Comparison of ENCODE assay signal across 16 cellular contexts in the genomic region with DNA sequence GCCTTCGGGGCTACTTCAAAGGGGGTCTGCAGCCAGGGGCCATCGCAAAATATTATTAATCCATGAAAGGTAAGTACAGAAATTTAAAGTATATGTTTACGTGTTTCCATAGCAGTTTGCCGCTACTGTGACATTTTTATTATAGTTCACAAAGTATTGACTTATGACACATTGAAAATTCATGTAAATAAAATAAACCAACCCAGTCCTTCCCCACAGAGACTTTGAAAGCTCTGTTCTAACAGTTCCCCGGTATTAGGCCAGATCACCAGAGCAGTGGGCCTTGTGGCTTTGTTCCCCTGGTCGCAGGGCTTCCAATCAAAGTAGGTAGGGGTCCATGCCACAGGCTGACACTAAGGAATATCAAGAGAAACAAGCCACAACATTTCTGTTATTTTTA. TPM values are rescaled to one million over a fixed set of nuclear protein-coding genes. Genes with fewer than 3 reads are reported as not detected.
DNase-seq lines count a peak whose midpoint lies in the region; ATAC-seq and TF ChIP-seq lines count a peak whose summit lies in the region.
"Had no signal": no experiment of that assay in that cellular context is flagged by ENCODE, and none has a peak within 500 bp of the region (broad histone marks: within the 10 kb centered on the region; RNA-seq: fewer than 3 reads in every experiment).

No MANE protein-coding gene starts in this region.

- no peak overlapping the region for H3K4me3 Mint-ChIP-seq in endothelial cell (ENCODE audit: unreplicated experiment)
- H3K4me3 Mint-ChIP-seq in activated CD8-positive, alpha-beta memory T cell treated with anti-CD3 and anti-CD28 coated beads, Interleukin-2, amount 10 ng/mL, durations not matched to agents 7 days and 5 days: no peak overlapping the region
- H3K4me3 Mint-ChIP-seq: CD8-positive, alpha-beta memory T cell; GM23338 had no signal

- H4K91ac ChIP-seq in IMR-90 (ENCODE audit: insufficient read depth, low read depth, low read length): peak overlapping the region; percentile 72; the same call in 1 of the 2 replicates

- peak overlapping the region; percentile 17 for H2AK9ac ChIP-seq in IMR-90 (replicated peaks; ENCODE audit: low read depth, low read length, poor library complexity)

- in situ Hi-C loops in IMR-90 (cut with MboI; ENCODE audit: low sequenced_read_pairs): no loop called here

- H3K9me2 ChIP-seq in SK-N-SH: no peaks in the 10 kb centered on the region

- intact Hi-C loops in IMR-90 (cut with micrococcal nuclease) (no loop called here), breast epithelium (cut with DNase I; ENCODE audit: low total_unique reads) (no loop called here)

- no peak for TF ChIP-seq RAD21 in IMR-90 (IDR thresholded peaks at IDR 0.05; ENCODE audit: low read length)
- TF ChIP-seq RAD21 in SK-N-SH (IDR thresholded peaks at IDR 0.05; ENCODE audit: low read length): no peak

- BruUV-seq in IMR-90 (replicated peaks; lab: Mats Ljungman, UMichigan): no TSS peak

- H3K27ac Mint-ChIP-seq in endothelial cell (ENCODE audit: unreplicated experiment): peak overlapping the region; percentile 32
- H3K27ac Mint-ChIP-seq in activated CD8-positive, alpha-beta memory T cell treated with anti-CD3 and anti-CD28 coated beads, Interleukin-2, amount 10 ng/mL, durations not matched to agents 7 days and 5 days: no peak overlapping the region
- H3K27ac Mint-ChIP-seq: GM23338 had no signal

- H3K27me3 Mint-ChIP-seq in endothelial cell (ENCODE audit: unreplicated experiment): no peaks in the 10 kb centered on the region
- H3K27me3 Mint-ChIP-seq in activated CD8-positive, alpha-beta memory T cell treated with anti-CD3 and anti-CD28 coated beads, Interleukin-2, amount 10 ng/mL, durations not matched to agents 7 days and 5 days: no peaks in the 10 kb centered on the region
- H3K27me3 Mint-ChIP-seq: CD8-positive, alpha-beta memory T cell had no signal

- H3K4me1 Mint-ChIP-seq in endothelial cell (ENCODE audit: unreplicated experiment): peaks cover 5% of the 10 kb centered on the region
- H3K4me1 Mint-ChIP-seq in activated CD8-positive, alpha-beta memory T cell treated with anti-CD3 and anti-CD28 coated beads, Interleukin-2, amount 10 ng/mL, durations not matched to agents 7 days and 5 days: peaks cover 14% of the 10 kb centered on the region
- H3K4me1 Mint-ChIP-seq: GM23338 had no signal

- no peaks in the 10 kb centered on the region for H3K9me3 ChIP-seq in IMR-90 (ENCODE audit: control insufficient read depth, insufficient read depth, low read length)
- no peaks in the 10 kb centered on the region for H3K9me3 ChIP-seq in SK-N-SH
- H3K9me3 ChIP-seq in breast epithelium: no peaks in the 10 kb centered on the region
- H3K9me3 ChIP-seq: BLaER1, Caco-2 had no signal

- no peak overlapping the region for H2AK5ac ChIP-seq in IMR-90 (ENCODE audit: low read depth, low read length)

- H3K36me3 ChIP-seq in IMR-90 (ENCODE audit: control insufficient read depth, insufficient read depth, low read length) (peaks cover 22% of the 10 kb centered on the region), SK-N-SH (replicated peaks in 1 of 2; ENCODE audit: control insufficient read depth in 1 of 2, insufficient read depth in 2 of 2, low read length in 1 of 2) (peaks cover 79 to 82% of the 10 kb centered on the region in 2 experiments), breast epithelium (no peaks in the 10 kb centered on the region)

- peak; percentile 61 for ATAC-seq in IMR-90 (ENCODE audit: low read depth)
- ATAC-seq in activated CD8-positive, alpha-beta memory T cell treated with anti-CD3 and anti-CD28 coated beads, Interleukin-2, amount 10 ng/mL, durations not matched to agents 7 days and 5 days: no peak
- ATAC-seq: GM23338 had no signal

- no peak overlapping the region for H3K9ac ChIP-seq in IMR-90 (ENCODE audit: low read depth, low read length)
- no peak overlapping the region for H3K9ac ChIP-seq in SK-N-SH
- H3K9ac ChIP-seq: BLaER1 had no signal

- H3K27ac ChIP-seq in IMR-90 (ENCODE audit: insufficient read depth, low read length): peak overlapping the region; percentile 75; the same call in 1 of the 2 replicates
- no peak overlapping the region for H3K27ac ChIP-seq in SK-N-SH (ENCODE audit: low read depth in 2 of 2, low read length in 1 of 2)
- H3K27ac ChIP-seq in breast epithelium: no peak overlapping the region
- no peak overlapping the region for H3K27ac ChIP-seq in RWPE1
- H3K27ac ChIP-seq: BLaER1 had no signal

- H3K79me2 ChIP-seq in SK-N-SH (ENCODE audit: insufficient read depth): peaks cover 32% of the 10 kb centered on the region; the same call in 1 of the 2 replicates

- peaks cover 15% of the 10 kb centered on the region for H3K36me3 Mint-ChIP-seq in endothelial cell (ENCODE audit: low read depth, unreplicated experiment)
- peaks cover 25% of the 10 kb centered on the region for H3K36me3 Mint-ChIP-seq in activated CD8-positive, alpha-beta memory T cell treated with anti-CD3 and anti-CD28 coated beads, Interleukin-2, amount 10 ng/mL, durations not matched to agents 7 days and 5 days

- POLR2A ChIA-PET in IMR-90 (lab: Charles Lee; ENCODE audit: unreplicated experiment): interaction anchor here (0.9 kb wide), 1 partner anchor 14 kb away, joined by 3 read pairs; a partner anchor contains a TSS
- POLR2A ChIA-PET in SK-N-SH (lab: Yijun Ruan, JAX): no interaction called here
- POLR2A ChIA-PET in RWPE1 (lab: Yijun Ruan, JAX; ENCODE audit: low non-redundant PET): no interaction called here

- H3K23ac ChIP-seq in IMR-90 (ENCODE audit: low read depth, low read length): peak overlapping the region; percentile 35; the same call in 1 of the 2 replicates

- H4K8ac ChIP-seq in IMR-90 (ENCODE audit: low read depth in 2 of 2, low read length in 2 of 2): peak overlapping the region in 1 of 2 experiments; percentile 29; a peak in 3 of 4 replicates

- dilution Hi-C loops in IMR-90 (cut with HindIII; ENCODE audit: low sequenced_read_pairs, unreplicated experiment): no loop called here

- TF ChIP-seq POLR2A in IMR-90 (IDR thresholded peaks at IDR 0.05; ENCODE audit: low read depth, low read length) (no peak), breast epithelium (IDR thresholded peaks at IDR 0.05) (no peak)

- H3K4me3 ChIP-seq in IMR-90 (ENCODE audit: insufficient read depth, low read depth, low read length) (no peak overlapping the region), SK-N-SH (ENCODE audit: low read depth in 2 of 2, low read length in 1 of 2) (no peak overlapping the region), breast epithelium (no peak overlapping the region)
- H3K4me3 ChIP-seq: BLaER1, GM23338 had no signal

- no peaks in the 10 kb centered on the region for H3K27me3 ChIP-seq in IMR-90 (ENCODE audit: control insufficient read depth, insufficient read depth, low read length)
- no peaks in the 10 kb centered on the region for H3K27me3 ChIP-seq in SK-N-SH (ENCODE audit: insufficient read depth)
- no peaks in the 10 kb centered on the region for H3K27me3 ChIP-seq in breast epithelium
- H3K27me3 ChIP-seq: BLaER1 had no signal

- H3K56ac ChIP-seq in IMR-90 (ENCODE audit: extremely low read depth, insufficient read depth, low read length): no peak overlapping the region; the same call in 1 of the 2 replicates

- TF ChIP-seq CTCF in IMR-90 (conservative IDR thresholded peaks at IDR 0.05; ENCODE audit: low read depth, low read length): no peak
- TF ChIP-seq CTCF in endothelial cell (IDR thresholded peaks at IDR 0.05; ENCODE audit: unreplicated experiment): no peak
- TF ChIP-seq CTCF in SK-N-SH (IDR thresholded peaks at IDR 0.05): no peak
- no peak for TF ChIP-seq CTCF in breast epithelium (IDR thresholded peaks at IDR 0.05)
- TF ChIP-seq CTCF in RWPE1 (conservative IDR thresholded peaks at IDR 0.05; ENCODE audit: low read depth): no peak

- peak overlapping the region; percentile 68 for H2BK120ac ChIP-seq in IMR-90 (ENCODE audit: low read depth, low read length)

- H3K9me3 Mint-ChIP-seq in endothelial cell (ENCODE audit: unreplicated experiment): no peaks in the 10 kb centered on the region
- H3K9me3 Mint-ChIP-seq in activated CD8-positive, alpha-beta memory T cell treated with anti-CD3 and anti-CD28 coated beads, Interleukin-2, amount 10 ng/mL, durations not matched to agents 7 days and 5 days (ENCODE audit: low read depth): no peaks in the 10 kb centered on the region
- H3K9me3 Mint-ChIP-seq: CD8-positive, alpha-beta memory T cell; GM23338 had no signal

- peaks cover 4% of the 10 kb centered on the region; the same call in 1 of the 2 replicates for H4K20me1 ChIP-seq in IMR-90 (ENCODE audit: insufficient read depth, low read length)
- peaks cover 7% of the 10 kb centered on the region; the same call in 1 of the 2 replicates for H4K20me1 ChIP-seq in SK-N-SH (ENCODE audit: insufficient read depth)

- no peak for TF ChIP-seq EP300 in SK-N-SH (IDR thresholded peaks at IDR 0.05; ENCODE audit: borderline replicate concordance in 1 of 2, low read depth in 1 of 2, low read length in 1 of 2)

- CTCF ChIA-PET in IMR-90 (lab: Yijun Ruan, JAX): no interaction called here
- CTCF ChIA-PET in activated CD8-positive, alpha-beta memory T cell treated with anti-CD3 and anti-CD28 coated beads, Interleukin-2, amount 10 ng/mL, durations not matched to agents 7 days and 5 days (lab: Charles Lee): no interaction called here
- CTCF ChIA-PET in SK-N-SH (lab: Yijun Ruan, JAX): interaction anchor here (0.7 kb wide), 1 partner anchor 52 kb away, joined by 3 read pairs; no protein-coding TSS in a partner anchor
- CTCF ChIA-PET in RWPE1 (lab: Yijun Ruan, JAX): no interaction called here

- WGBS in IMR-90 (ENCODE audit: extremely low coverage in 2 of 2, insufficient read length in 1 of 2), 2 experiments: no CpG with 5 or more reads among the region's 6 CpGs
- WGBS in SK-N-SH (ENCODE audit: low lambda C conversion rate): 93% methylated on average over 6 of the region's 6 CpGs

- H4K5ac ChIP-seq in IMR-90 (ENCODE audit: low read depth, low read length): 0 out of 2 replicates have a peak overlapping the region, but pooled peaks have one; percentile 68

- peak overlapping the region; percentile 76; the same call in 1 of the 2 replicates for H3K4ac ChIP-seq in IMR-90 (ENCODE audit: low read depth, low read length)

- H3K14ac ChIP-seq in IMR-90 (replicated peaks; ENCODE audit: low read depth, low read length): peak overlapping the region; percentile 70

- H3K18ac ChIP-seq in IMR-90 (ENCODE audit: low read depth, low read length): peak overlapping the region; percentile 84

- peak overlapping the region; percentile 85; the same call in 2 of the 3 replicates for H2BK15ac ChIP-seq in IMR-90 (ENCODE audit: low read depth, low read length)

- H3K4me2 ChIP-seq in IMR-90 (ENCODE audit: low read depth, low read length): peak overlapping the region; percentile 88; the same call in 1 of the 2 replicates
- no peak overlapping the region for H3K4me2 ChIP-seq in SK-N-SH
- H3K4me2 ChIP-seq: BLaER1, GM23338 had no signal

- H3K9me1 ChIP-seq in IMR-90 (ENCODE audit: insufficient read depth, low read length): peaks cover 3% of the 10 kb centered on the region

- DNase-seq in EH (ENCODE audit: low read depth) (peak; percentile 6), IMR-90 (no peak), endothelial cell (ENCODE audit: low spot score) (no peak), SK-N-SH (no peak), breast epithelium (ENCODE audit: low spot score in 2 of 2) (no peak), RWPE1 (ENCODE audit: low spot score) (no peak)
- DNase-seq in activated CD8-positive, alpha-beta memory T cell treated with anti-CD3 and anti-CD28 coated beads, Interleukin-2, amount 10 ng/mL, durations not matched to agents 7 days and 5 days: no peak
- DNase-seq: AML-193; Caco-2; CD8-positive, alpha-beta memory T cell; DMS53; H7; Kasumi-1; KBM-7 had no signal

- H2BK20ac ChIP-seq in IMR-90 (ENCODE audit: low read depth, low read length): no peak overlapping the region; the same call in 1 of the 2 replicates

- H2BK5ac ChIP-seq in IMR-90 (ENCODE audit: low read depth, low read length, poor library complexity, severe bottlenecking): peak overlapping the region; percentile 69

- H2AFZ ChIP-seq in IMR-90 (replicated peaks; ENCODE audit: low read length, poor library complexity) (no peak overlapping the region), SK-N-SH (ENCODE audit: low read depth) (no peak overlapping the region)
- H2AFZ ChIP-seq: GM23338 had no signal

- H3K4me1 ChIP-seq in IMR-90 (ENCODE audit: control insufficient read depth, insufficient read depth, low read length) (peaks cover 12% of the 10 kb centered on the region), SK-N-SH (ENCODE audit: control insufficient read depth in 1 of 2, insufficient read depth in 2 of 2, low read depth in 1 of 2, low read length in 1 of 2) (no peaks in the 10 kb centered on the region; a peak in 1 of 4 replicates), breast epithelium (no peaks in the 10 kb centered on the region)
- H3K4me1 ChIP-seq: BLaER1, Caco-2 had no signal

- H3K79me1 ChIP-seq in IMR-90 (ENCODE audit: low read depth in 1 of 2, low read length in 2 of 2): peaks cover 17 to 44% of the 10 kb centered on the region in 2 experiments

- no peaks in the 10 kb centered on the region for H3F3A ChIP-seq in SK-N-SH (replicated peaks; ENCODE audit: insufficient read depth)

RNA-seq across cellular contexts. Expression of a gene that starts 13.9 kb away (rescaled TPM):
- total RNA-seq in IMR-90 (2012; rRNA removed) (17.6 and 18.3 TPM in 2 replicates), endothelial cell (ENCODE audit: unreplicated experiment) (22.6 TPM), breast epithelium (10 to 100 TPM; 10.1 to 26.5 (median 25.6) TPM)
- polyA plus RNA-seq in IMR-90 (2012; rRNA removed) (6.8 and 10.2 TPM in 2 replicates), SK-N-SH (2012; rRNA removed) (7.2 and 10.3 TPM in 2 replicates)
- 1.7 and 3.5 TPM in 2 replicates for polyA plus RNA-seq in IMR-90 (2012; cell fraction: cytosol; rRNA removed)
- 6.1 and 34.4 TPM in 2 replicates for polyA plus RNA-seq in IMR-90 (2012; cell fraction: nucleus; rRNA removed; ENCODE audit: low replicate concordance)
- 10 to 100 TPM; 16.5 to 18.0 TPM for total RNA-seq in activated CD8-positive, alpha-beta memory T cell treated with anti-CD3 and anti-CD28 coated beads, Interleukin-2, amount 10 ng/mL, durations not matched to agents 7 days and 5 days
- 7.4 and 7.5 TPM in 2 replicates for polyA plus RNA-seq in SK-N-SH (2012; cell fraction: cytosol; rRNA removed)
- 22.4 and 33.8 TPM in 2 replicates for polyA plus RNA-seq in SK-N-SH (2012; cell fraction: nucleus; rRNA removed)

RNA-seq across cellular contexts. Expression of a gene that starts 14.2 kb away (rescaled TPM):
- total RNA-seq in IMR-90 (2012; rRNA removed) (45.0 and 174 TPM in 2 replicates), endothelial cell (ENCODE audit: unreplicated experiment) (94.2 TPM), breast epithelium (100 to 1,000 TPM; 125 to 145 (median 134) TPM)
- polyA plus RNA-seq in IMR-90 (2012; rRNA removed) (494 and 518 TPM in 2 replicates), SK-N-SH (2012; rRNA removed) (644 and 650 TPM in 2 replicates)
- 496 and 532 TPM in 2 replicates for polyA plus RNA-seq in IMR-90 (2012; cell fraction: cytosol; rRNA removed)
- polyA plus RNA-seq in IMR-90 (2012; cell fraction: nucleus; rRNA removed; ENCODE audit: low replicate concordance): 127 and 204 TPM in 2 replicates
- total RNA-seq in activated CD8-positive, alpha-beta memory T cell treated with anti-CD3 and anti-CD28 coated beads, Interleukin-2, amount 10 ng/mL, durations not matched to agents 7 days and 5 days: 10 to 100 TPM; 69.6 to 71.6 TPM
- 628 and 667 TPM in 2 replicates for polyA plus RNA-seq in SK-N-SH (2012; cell fraction: cytosol; rRNA removed)
- 179 and 256 TPM in 2 replicates for polyA plus RNA-seq in SK-N-SH (2012; cell fraction: nucleus; rRNA removed)

RNA-seq across cellular contexts. Expression of a gene that starts 24.8 kb away (rescaled TPM):
- total RNA-seq in IMR-90 (2012; rRNA removed) (5.6 and 8.1 TPM in 2 replicates), endothelial cell (ENCODE audit: unreplicated experiment) (18.3 TPM), breast epithelium (10 to 100 TPM in 2 of 3 donors, 1 to 10 TPM in 1; 5.4 to 13.4 (median 12.9) TPM)
- polyA plus RNA-seq in IMR-90 (2012; rRNA removed) (11.6 and 13.9 TPM in 2 replicates), SK-N-SH (2012; rRNA removed) (15.1 and 22.0 TPM in 2 replicates)
- polyA plus RNA-seq in IMR-90 (2012; cell fraction: cytosol; rRNA removed): 2.4 and 9.5 TPM in 2 replicates
- polyA plus RNA-seq in IMR-90 (2012; cell fraction: nucleus; rRNA removed; ENCODE audit: low replicate concordance): 0.83 and 9.7 TPM in 2 replicates
- total RNA-seq in activated CD8-positive, alpha-beta memory T cell treated with anti-CD3 and anti-CD28 coated beads, Interleukin-2, amount 10 ng/mL, durations not matched to agents 7 days and 5 days: 10 to 100 TPM; 18.3 TPM
- polyA plus RNA-seq in SK-N-SH (2012; cell fraction: cytosol; rRNA removed): 20.9 and 27.4 TPM in 2 replicates
- polyA plus RNA-seq in SK-N-SH (2012; cell fraction: nucleus; rRNA removed): 10.3 and 12.4 TPM in 2 replicates

RNA-seq across cellular contexts. Expression of a gene that starts 24.9 kb away (rescaled TPM):
- total RNA-seq in IMR-90 (2012; rRNA removed): 0.18 and 0.28 TPM in 2 replicates
- 1.8 and 2.9 TPM in 2 replicates for polyA plus RNA-seq in IMR-90 (2012; rRNA removed)
- 1.8 and 2.8 TPM in 2 replicates for polyA plus RNA-seq in IMR-90 (2012; cell fraction: cytosol; rRNA removed)
- 1.4 and 1.8 TPM in 2 replicates for polyA plus RNA-seq in IMR-90 (2012; cell fraction: nucleus; rRNA removed; ENCODE audit: low replicate concordance)
- 3.8 TPM for total RNA-seq in endothelial cell (ENCODE audit: unreplicated experiment)
- 1 to 10 TPM; 1.1 to 1.4 TPM for total RNA-seq in activated CD8-positive, alpha-beta memory T cell treated with anti-CD3 and anti-CD28 coated beads, Interleukin-2, amount 10 ng/mL, durations not matched to agents 7 days and 5 days
- polyA plus RNA-seq in SK-N-SH (2012; rRNA removed): 2.6 and 2.7 TPM in 2 replicates
- 2.8 and 2.9 TPM in 2 replicates for polyA plus RNA-seq in SK-N-SH (2012; cell fraction: cytosol; rRNA removed)
- 1.0 and 1.2 TPM in 2 replicates for polyA plus RNA-seq in SK-N-SH (2012; cell fraction: nucleus; rRNA removed)
- total RNA-seq in breast epithelium: under 1 TPM; 0.16 to 0.98 (median 0.88) TPM
